ENCODE assay signal across 8 cellular contexts in the genomic region with DNA sequence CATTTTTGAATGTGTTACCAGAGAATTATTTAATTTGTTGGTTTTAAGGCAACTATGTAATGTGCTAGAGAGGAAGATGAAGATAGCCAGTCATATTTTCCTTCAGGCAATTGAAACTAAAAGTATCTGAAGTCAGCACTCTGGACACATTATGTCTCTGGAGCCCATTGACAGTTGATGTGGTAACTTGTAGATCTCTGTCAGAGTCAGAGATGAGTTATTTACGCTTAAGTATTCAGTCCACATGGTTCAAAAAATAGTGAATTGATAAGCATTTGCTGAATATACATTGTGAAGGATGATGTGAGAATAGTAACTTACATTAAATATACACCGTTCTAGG. TPM values are rescaled to one million over a fixed set of nuclear protein-coding genes. Genes with fewer than 3 reads are reported as not detected.
DNase-seq lines count a peak whose midpoint lies in the region; ATAC-seq, FAIRE-seq and TF ChIP-seq lines count a peak whose summit lies in the region.

No MANE protein-coding gene starts in this region.

- WGBS in A549 (ENCODE audit: missing lambda C conversion rate): 64% methylated on average over 2 of the region's 2 CpGs

- peaks cover under 1% of the 10 kb centered on the region for H3K27me3 Mint-ChIP-seq in activated naive CD8-positive, alpha-beta T cell treated with anti-CD3 and anti-CD28 coated beads, Interleukin-2, amount 10 ng/mL, durations not matched to agents 7 days and 5 days

- peaks cover 25% of the 10 kb centered on the region for H3K4me1 Mint-ChIP-seq in activated naive CD8-positive, alpha-beta T cell treated with anti-CD3 and anti-CD28 coated beads, Interleukin-2, amount 10 ng/mL, durations not matched to agents 7 days and 5 days

- no peaks in the 10 kb centered on the region for H3K9me3 Mint-ChIP-seq in activated naive CD8-positive, alpha-beta T cell treated with anti-CD3 and anti-CD28 coated beads, Interleukin-2, amount 10 ng/mL, durations not matched to agents 7 days and 5 days

- TF ChIP-seq RAD21 in A549 (conservative IDR thresholded peaks at IDR 0.05 in 1 of 2, IDR thresholded peaks at IDR 0.05 in 1 of 2): no peak

- H3K4me3 ChIP-seq in A549 (peak overlapping the region; percentile 96; the same call in 2 of the 3 replicates), HEK293 (ENCODE audit: low read depth, low read length) (no peak overlapping the region; the same call in 1 of the 2 replicates), kidney (ENCODE audit: low read length in 2 of 2) (peak overlapping the region; percentile 79 to 89)

- peak overlapping the region; percentile 99 for H3K4me3 Mint-ChIP-seq in activated naive CD8-positive, alpha-beta T cell treated with anti-CD3 and anti-CD28 coated beads, Interleukin-2, amount 10 ng/mL, durations not matched to agents 7 days and 5 days

- no peak for ATAC-seq in A549
- no peak for ATAC-seq in activated naive CD8-positive, alpha-beta T cell treated with anti-CD3 and anti-CD28 coated beads, Interleukin-2, amount 10 ng/mL, durations not matched to agents 7 days and 5 days (ENCODE audit: low read depth)

- H3K9ac ChIP-seq in kidney (ENCODE audit: low read length in 2 of 2): peak overlapping the region; percentile 4 to 17

- peaks cover 6% of the 10 kb centered on the region for H3K36me3 Mint-ChIP-seq in activated naive CD8-positive, alpha-beta T cell treated with anti-CD3 and anti-CD28 coated beads, Interleukin-2, amount 10 ng/mL, durations not matched to agents 7 days and 5 days

- H3K4me2 ChIP-seq in A549: peak overlapping the region; percentile 99

- POLR2A ChIA-PET in A549 (lab: Yijun Ruan, JAX): no interaction called here
- POLR2A ChIA-PET in HEK293 (lab: Yijun Ruan, JAX): interaction anchor here (1.0 kb wide), 1 partner anchor 99 kb away, joined by 4 read pairs; no protein-coding TSS in a partner anchor
- POLR2A ChIA-PET in activated naive CD8-positive, alpha-beta T cell treated with anti-CD3 and anti-CD28 coated beads, Interleukin-2, amount 10 ng/mL, durations not matched to agents 7 days and 5 days (lab: Charles Lee): interaction anchor here (1.1 to 1.2 kb wide), 3 partner anchors 10 to 200 kb away, joined by 3 to 8 read pairs (median 3); a partner anchor contains a TSS

- intact Hi-C loops in kidney (cut with DNase I): no loop called here

- TF ChIP-seq POLR2A in A549 (IDR thresholded peaks at IDR 0.05; ENCODE audit: low read length): no peak

- FAIRE-seq in A549 (lab: Jason Lieb, UNC) (no peak), kidney (lab: Jason Lieb, UNC) (no peak)

- H3K4me1 ChIP-seq in A549 (peaks cover 22% of the 10 kb centered on the region; the same call in 2 of the 3 replicates), HEK293 (ENCODE audit: control insufficient read depth, insufficient read depth, low read length) (0 out of 2 replicates have a peak, but pooled peaks cover 2% of the 10 kb centered on the region), kidney (ENCODE audit: control insufficient read depth in 1 of 2, insufficient read depth in 1 of 2, low read depth in 1 of 2, low read length in 2 of 2) (peaks cover 15 to 16% of the 10 kb centered on the region in 2 donors)

- H3K27ac ChIP-seq in A549: no peak overlapping the region
- H3K27ac ChIP-seq in HEK293 (ENCODE audit: extremely low read depth, low read depth, low read length): no peak overlapping the region
- no peak overlapping the region for H3K27ac ChIP-seq in kidney (ENCODE audit: low read depth in 2 of 2, low read length in 2 of 2)

- DNase-seq in A549 (ENCODE audit: low read depth in 1 of 2, low spot score in 1 of 2) (no peak), kidney (no peak), HK-2 (ENCODE audit: unreplicated experiment) (no peak), iPS-NIHi11 (ENCODE audit: low spot score) (no peak), MV-4-11 (lab: John Stamatoyannopoulos, UW) (no peak), NCI-H526 treated with DMSO at 0.1 percent for 48 hours (lab: John Stamatoyannopoulos, UW) (no peak)
- DNase-seq in activated naive CD8-positive, alpha-beta T cell treated with anti-CD3 and anti-CD28 coated beads, Interleukin-2, amount 10 ng/mL, durations not matched to agents 7 days and 5 days: no peak

- H3K36me3 ChIP-seq in HEK293 (ENCODE audit: control insufficient read depth in 2 of 2, insufficient read depth in 1 of 2, low read length in 2 of 2) (peaks cover 16 to 36% of the 10 kb centered on the region in 2 experiments), kidney (ENCODE audit: control insufficient read depth in 1 of 2, insufficient read depth in 2 of 2, low read length in 2 of 2) (peaks cover 5 to 6% of the 10 kb centered on the region in 2 donors)

- no peak for TF ChIP-seq CTCF in A549 (IDR thresholded peaks at IDR 0.05)
- TF ChIP-seq CTCF in HEK293 (tag by site-specific recombination; IDR thresholded peaks at IDR 0.05): no peak
- TF ChIP-seq CTCF in kidney (IDR thresholded peaks at IDR 0.05; ENCODE audit: borderline replicate concordance, extremely low read depth, insufficient read depth): no peak

- TF ChIP-seq EP300 in A549 (IDR thresholded peaks at IDR 0.05): no peak

- CTCF ChIA-PET in A549 (lab: Yijun Ruan, JAX) (interaction anchor here (1.3 kb wide), 1 partner anchor 19 kb away, joined by 6 read pairs; no protein-coding TSS in a partner anchor), HEK293 (lab: Yijun Ruan, JAX) (interaction anchor here (0.9 kb wide), 1 partner anchor 8 kb away, joined by 3 read pairs; no protein-coding TSS in a partner anchor)

- peak overlapping the region; percentile 74 for H3K27ac Mint-ChIP-seq in activated naive CD8-positive, alpha-beta T cell treated with anti-CD3 and anti-CD28 coated beads, Interleukin-2, amount 10 ng/mL, durations not matched to agents 7 days and 5 days

- H3K9me3 ChIP-seq in A549 (no peaks in the 10 kb centered on the region), HEK293 (ENCODE audit: control insufficient read depth, insufficient read depth, low read depth, low read length) (no peaks in the 10 kb centered on the region), kidney (ENCODE audit: control insufficient read depth in 1 of 2, low read length in 2 of 2) (no peaks in the 10 kb centered on the region)

TF ChIP-seq in A549, 52 proteins besides CTCF, POLR2A, EP300 and RAD21 (continues in another document):
- TF ChIP-seq TP53 (CRISPR knock-in tag; IDR thresholded peaks at IDR 0.05) (no peak), FOSB (CRISPR knock-in tag; IDR thresholded peaks at IDR 0.05) (no peak), CHD2 (IDR thresholded peaks at IDR 0.05; ENCODE audit: low read length, partially characterized antibody) (no peak), SREBF2 (IDR thresholded peaks at IDR 0.05) (no peak), KDM1A (IDR thresholded peaks at IDR 0.05; ENCODE audit: low read depth) (no peak), MAFK (IDR thresholded peaks at IDR 0.05; ENCODE audit: partially characterized antibody) (no peak), EHMT2 (IDR thresholded peaks at IDR 0.05; ENCODE audit: low read depth) (no peak), NPAS2 (CRISPR knock-in tag; IDR thresholded peaks at IDR 0.05; ENCODE audit: borderline replicate concordance) (no peak), RARB (CRISPR knock-in tag; IDR thresholded peaks at IDR 0.05) (no peak), RCOR1 (IDR thresholded peaks at IDR 0.05; ENCODE audit: low read depth, low read length) (no peak), CBX2 (IDR thresholded peaks at IDR 0.05; ENCODE audit: borderline replicate concordance, low read depth) (no peak), CEBPB (IDR thresholded peaks at IDR 0.05) (no peak), RNF2 (IDR thresholded peaks at IDR 0.05; ENCODE audit: borderline replicate concordance, low read depth) (no peak)

TF ChIP-seq in HEK293, 187 proteins besides CTCF, POLR2A, EP300 and RAD21:
- TF ChIP-seq ZNF585B (tag by site-specific recombination; IDR thresholded peaks at IDR 0.05) (no peak), ZFP3 (tag by site-specific recombination; IDR thresholded peaks at IDR 0.05; ENCODE audit: low read depth) (no peak), MYNN (tag by site-specific recombination; IDR thresholded peaks at IDR 0.05; ENCODE audit: borderline replicate concordance) (no peak)
- TF ChIP-seq, protein P1, sequence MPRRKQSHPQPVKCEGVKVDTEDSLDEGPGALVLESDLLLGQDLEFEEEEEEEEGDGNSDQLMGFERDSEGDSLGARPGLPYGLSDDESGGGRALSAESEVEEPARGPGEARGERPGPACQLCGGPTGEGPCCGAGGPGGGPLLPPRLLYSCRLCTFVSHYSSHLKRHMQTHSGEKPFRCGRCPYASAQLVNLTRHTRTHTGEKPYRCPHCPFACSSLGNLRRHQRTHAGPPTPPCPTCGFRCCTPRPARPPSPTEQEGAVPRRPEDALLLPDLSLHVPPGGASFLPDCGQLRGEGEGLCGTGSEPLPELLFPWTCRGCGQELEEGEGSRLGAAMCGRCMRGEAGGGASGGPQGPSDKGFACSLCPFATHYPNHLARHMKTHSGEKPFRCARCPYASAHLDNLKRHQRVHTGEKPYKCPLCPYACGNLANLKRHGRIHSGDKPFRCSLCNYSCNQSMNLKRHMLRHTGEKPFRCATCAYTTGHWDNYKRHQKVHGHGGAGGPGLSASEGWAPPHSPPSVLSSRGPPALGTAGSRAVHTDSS (tag by site-specific recombination; IDR thresholded peaks at IDR 0.05): peak; percentile 60; the same call in 1 of the 2 replicates

RNA-seq across cellular contexts. Expression of a gene that starts 2.1 kb away (rescaled TPM):
- 50.8 and 56.7 TPM in 2 replicates for polyA plus RNA-seq in A549 (2011; rRNA removed)
- 6.4 and 6.5 TPM in 2 replicates for polyA plus RNA-seq in A549 (2012; cell fraction: cytosol; rRNA removed)
- 5.9 and 10.7 TPM in 2 replicates for polyA plus RNA-seq in A549 (2012; cell fraction: nucleus; rRNA removed)
- 18.7 to 21.8 TPM (median 21.7 TPM) in 3 replicates for polyA plus RNA-seq in A549 (2017; fragmentation: RNase III; extraction: RNeasy Plus Mini Kit Qiagen cat#74134 plus additional on column Dnase treatment)
- 29.2 and 31.1 TPM in 2 replicates for polyA minus RNA-seq in A549 (2011; rRNA and poly(A)+ RNA removed)
- 10 to 100 TPM; 82.8 to 92.0 TPM for total RNA-seq in activated naive CD8-positive, alpha-beta T cell treated with anti-CD3 and anti-CD28 coated beads, Interleukin-2, amount 10 ng/mL, durations not matched to agents 7 days and 5 days
- 81.3 TPM for total RNA-seq in kidney
- polyA plus RNA-seq in kidney (ENCODE audit: insufficient read depth, low read depth, low replicate concordance): 22.7 TPM
